Comparison of ENCODE assay signal across 22 cellular contexts in the genomic region with DNA sequence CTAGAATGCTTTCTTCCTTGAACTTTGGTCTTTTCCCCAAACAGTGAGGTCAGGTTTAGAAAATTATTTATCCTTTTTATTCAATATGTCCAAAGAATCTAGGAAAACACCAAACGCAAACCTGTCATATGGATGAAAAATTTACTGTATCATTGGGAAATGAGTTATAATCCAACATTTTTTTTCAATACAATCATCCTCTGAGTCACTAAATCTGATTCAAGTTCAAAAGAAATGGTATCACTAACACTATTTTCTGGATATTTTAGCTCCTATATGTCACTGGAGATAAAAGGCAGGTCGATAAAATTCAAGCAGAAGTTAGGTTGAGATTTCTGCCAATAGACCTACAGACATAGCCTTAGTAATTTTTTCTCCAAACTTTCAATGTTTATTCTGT.
"Had no signal": no experiment of that assay in that cellular context is flagged by ENCODE, and none has a peak within 500 bp of the region (broad histone marks: within the 10 kb centered on the region; RNA-seq: fewer than 3 reads in every experiment).

No MANE protein-coding gene starts in this region.

- H3K27me3 Mint-ChIP-seq: activated CD4-positive, alpha-beta memory T cell treated with anti-CD3 and anti-CD28 coated beads for 36 hours; activated CD4-positive, alpha-beta T cell treated with anti-CD3 and anti-CD28 coated beads, Interleukin-2, amount 10 ng/mL, durations not matched to agents 7 days and 5 days; activated naive CD8-positive, alpha-beta T cell had no signal

- H3K27ac ChIP-seq: breast epithelium, PC-9, VCaP had no signal

- H3K36me3 Mint-ChIP-seq: activated CD4-positive, alpha-beta memory T cell treated with anti-CD3 and anti-CD28 coated beads for 36 hours; activated naive CD8-positive, alpha-beta T cell had no signal

- H2AFZ ChIP-seq: PC-9 had no signal

- H3K4me3 ChIP-seq: breast epithelium, MG63, PC-9 had no signal

- H3K4me1 Mint-ChIP-seq: activated CD4-positive, alpha-beta T cell treated with anti-CD3 and anti-CD28 coated beads, Interleukin-2, amount 10 ng/mL, durations not matched to agents 7 days and 5 days had no signal

- H3K36me3 ChIP-seq: breast epithelium, MG63 had no signal

- H3K27me3 ChIP-seq: breast epithelium, MG63 had no signal

- H3K27ac Mint-ChIP-seq: activated CD4-positive, alpha-beta memory T cell treated with anti-CD3 and anti-CD28 coated beads for 36 hours; activated CD4-positive, alpha-beta T cell treated with anti-CD3 and anti-CD28 coated beads, Interleukin-2, amount 10 ng/mL, durations not matched to agents 7 days and 5 days; activated naive CD4-positive, alpha-beta T cell treated with anti-CD3 and anti-CD28 coated beads for 36 hours; activated naive CD8-positive, alpha-beta T cell had no signal

- H3K9me3 Mint-ChIP-seq: activated CD4-positive, alpha-beta T cell treated with anti-CD3 and anti-CD28 coated beads, Interleukin-2, amount 10 ng/mL, durations not matched to agents 7 days and 5 days had no signal

- H3K9me3 ChIP-seq: breast epithelium, MG63 had no signal

- H3K4me2 ChIP-seq: PC-9 had no signal

- H3K4me3 Mint-ChIP-seq: activated CD4-positive, alpha-beta memory T cell treated with anti-CD3 and anti-CD28 coated beads for 36 hours; activated CD4-positive, alpha-beta T cell treated with anti-CD3 and anti-CD28 coated beads, Interleukin-2, amount 10 ng/mL, durations not matched to agents 7 days and 5 days; activated naive CD4-positive, alpha-beta T cell treated with anti-CD3 and anti-CD28 coated beads for 36 hours; activated naive CD8-positive, alpha-beta T cell; activated T-cell treated with anti-CD3 and anti-CD28 coated beads, Interleukin-2, amount 50 U/mL, for 4 hours had no signal

- DNase-seq: activated CD4-positive, alpha-beta memory T cell treated with anti-CD3 and anti-CD28 coated beads for 36 hours; activated CD4-positive, alpha-beta T cell treated with anti-CD3 and anti-CD28 coated beads, Interleukin-2, amount 10 ng/mL, durations not matched to agents 7 days and 5 days; activated CD4-positive, CD25-positive, alpha-beta regulatory T cell; activated CD8-positive, alpha-beta memory T cell treated with anti-CD3 and anti-CD28 coated beads for 24 hours; activated effector memory CD4-positive, alpha-beta T cell treated with anti-CD3 and anti-CD28 coated beads, Interleukin-2, amount 50 U/mL, for 16 hours; activated naive CD4-positive, alpha-beta T cell treated with anti-CD3 and anti-CD28 coated beads for 36 hours; activated T-cell treated with anti-CD3 and anti-CD28 coated beads, Interleukin-2, amount 50 U/mL, for 4 hours; caudate nucleus; MG63; MV-4-11; NCI-H1105; NCI-H1436; NCI-H1694 treated with DMSO at 0.1 percent for 48 hours; NCI-H2029 treated with DMSO at 0.1 percent for 48 hours; NCI-H510A treated with DMSO at 0.1 percent for 48 hours; NCI-H69; PC-9; SHP77 treated with DMSO at 0.1 percent for 48 hours; T-helper 1 cell had no signal

- ATAC-seq: activated T-cell treated with anti-CD3 and anti-CD28 coated beads, Interleukin-2, amount 50 U/mL, for 4 hours had no signal

- H3K4me1 ChIP-seq: breast epithelium had no signal
